23 cellular contexts compared by ENCODE assay signal in genomic region chr11:70247710-70248072, GRCh38. TPM values are rescaled to one million over a fixed set of nuclear protein-coding genes. Genes with fewer than 3 reads are reported as not detected.
DNase-seq lines count a peak whose midpoint lies in the region; ATAC-seq and TF ChIP-seq lines count a peak whose summit lies in the region.
"Had no signal": no experiment of that assay in that cellular context is flagged by ENCODE, and none has a peak within 500 bp of the region (broad histone marks: within the 10 kb centered on the region; RNA-seq: fewer than 3 reads in every experiment).

No MANE protein-coding gene starts in this region.

- TF ChIP-seq POLR2A in stomach (IDR thresholded peaks at IDR 0.05) = no peak

- peaks cover 10% of the 10 kb centered on the region for H3K27me3 ChIP-seq in left ventricle myocardium inferior (ENCODE audit: low read depth)
- peaks cover 0 to 6% (median 0%) of the 10 kb centered on the region in 3 donors for H3K27me3 ChIP-seq in stomach
- H3K27me3 ChIP-seq: esophagus squamous epithelium, vagina had no signal

- H3K36me3 ChIP-seq in left ventricle myocardium inferior = no peaks in the 10 kb centered on the region
- no peaks in the 10 kb centered on the region for H3K36me3 ChIP-seq in stomach
- H3K36me3 ChIP-seq: esophagus squamous epithelium, vagina had no signal

- H3K27ac Mint-ChIP-seq in activated naive CD4-positive, alpha-beta T cell treated with anti-CD3 and anti-CD28 coated beads, Interleukin-2, amount 50 U/mL, for 72 hours = peak overlapping the region; percentile 17 to 86
- H3K27ac Mint-ChIP-seq in activated naive CD4-positive, alpha-beta T cell treated with anti-CD3 and anti-CD28 coated beads, Interleukin-2, amount 10 ng/mL, durations not matched to agents 7 days and 5 days = no peak overlapping the region
- H3K27ac Mint-ChIP-seq: activated CD8-positive, alpha-beta T cell treated with anti-CD3 and anti-CD28 coated beads for 36 hours; CD4-positive, CD25-positive, alpha-beta regulatory T cell; stimulated activated naive CD8-positive, alpha-beta T cell treated with anti-CD3 and anti-CD28 coated beads, Interleukin-15, Interleukin-2, amounts not matched to agents 100 ng/mL and 50 ng/mL, for 24 hours; T-cell had no signal

- H3K4me3 Mint-ChIP-seq in activated naive CD4-positive, alpha-beta T cell treated with anti-CD3 and anti-CD28 coated beads, Interleukin-2, amount 10 ng/mL, durations not matched to agents 7 days and 5 days = no peak overlapping the region
- H3K4me3 Mint-ChIP-seq: activated CD8-positive, alpha-beta T cell treated with anti-CD3 and anti-CD28 coated beads for 36 hours; activated naive CD8-positive, alpha-beta T cell treated with anti-CD3 and anti-CD28 coated beads, Interleukin-2, amount 50 U/mL, for 24 hours; CD4-positive, CD25-positive, alpha-beta regulatory T cell; IgD-negative memory B cell; stimulated activated naive CD8-positive, alpha-beta T cell treated with anti-CD3 and anti-CD28 coated beads, Interleukin-15, Interleukin-2, amounts not matched to agents 100 ng/mL and 50 ng/mL, for 24 hours; T-cell had no signal

- H3K27ac ChIP-seq in left ventricle myocardium inferior (replicated peaks) (no peak overlapping the region), stomach (no peak overlapping the region)
- H3K27ac ChIP-seq: esophagus squamous epithelium, vagina had no signal

- H3K27me3 Mint-ChIP-seq in activated naive CD4-positive, alpha-beta T cell treated with anti-CD3 and anti-CD28 coated beads, Interleukin-2, amount 10 ng/mL, durations not matched to agents 7 days and 5 days = peaks cover 4% of the 10 kb centered on the region
- H3K27me3 Mint-ChIP-seq: activated naive CD8-positive, alpha-beta T cell treated with anti-CD3 and anti-CD28 coated beads, Interleukin-2, amount 50 U/mL, for 24 hours; CD4-positive, CD25-positive, alpha-beta regulatory T cell had no signal

- CTCF ChIA-PET in activated naive CD4-positive, alpha-beta T cell treated with anti-CD3 and anti-CD28 coated beads, Interleukin-2, amount 10 ng/mL, durations not matched to agents 7 days and 5 days (lab: Charles Lee) = no interaction called here

- H3K9me3 Mint-ChIP-seq in activated naive CD4-positive, alpha-beta T cell treated with anti-CD3 and anti-CD28 coated beads, Interleukin-2, amount 50 U/mL, for 72 hours = peaks cover 0 to 5% of the 10 kb centered on the region in 2 donors
- no peaks in the 10 kb centered on the region for H3K9me3 Mint-ChIP-seq in activated naive CD4-positive, alpha-beta T cell treated with anti-CD3 and anti-CD28 coated beads, Interleukin-2, amount 10 ng/mL, durations not matched to agents 7 days and 5 days
- H3K9me3 Mint-ChIP-seq: IgD-negative memory B cell; stimulated activated naive CD8-positive, alpha-beta T cell treated with anti-CD3 and anti-CD28 coated beads, Interleukin-15, Interleukin-2, amounts not matched to agents 100 ng/mL and 50 ng/mL, for 24 hours; T-cell had no signal

- TF ChIP-seq CTCF in left ventricle myocardium inferior (IDR thresholded peaks at IDR 0.05; ENCODE audit: borderline replicate concordance) (no peak), stomach (IDR thresholded peaks at IDR 0.05) (no peak)

- intact Hi-C loops in left ventricle myocardium inferior (cut with micrococcal nuclease) (no loop called here), stomach (cut with DNase I; ENCODE audit: low total_unique reads) (no loop called here)

- peak in 1 of 2 donors; percentile 44 for ATAC-seq in activated naive CD4-positive, alpha-beta T cell treated with anti-CD3 and anti-CD28 coated beads, Interleukin-2, amount 50 U/mL, for 72 hours
- ATAC-seq in GM21786 (IDR thresholded peaks at IDR 0.05; ENCODE audit: unreplicated experiment) = no peak
- ATAC-seq: activated naive CD8-positive, alpha-beta T cell treated with anti-CD3 and anti-CD28 coated beads, Interleukin-2, amount 50 U/mL, for 24 hours; activated T-cell treated with anti-CD3 and anti-CD28 coated beads, Interleukin-2, amount 50 U/mL, for 72 hours; T-cell had no signal

- no peaks in the 10 kb centered on the region for H3K4me1 Mint-ChIP-seq in activated naive CD4-positive, alpha-beta T cell treated with anti-CD3 and anti-CD28 coated beads, Interleukin-2, amount 10 ng/mL, durations not matched to agents 7 days and 5 days
- H3K4me1 Mint-ChIP-seq: CD4-positive, CD25-positive, alpha-beta regulatory T cell; T-cell had no signal

- H3K4me1 ChIP-seq in left ventricle myocardium inferior (no peaks in the 10 kb centered on the region), stomach (no peaks in the 10 kb centered on the region)
- H3K4me1 ChIP-seq: vagina had no signal

- peaks cover 0 to 10% of the 10 kb centered on the region in 2 donors for H3K36me3 Mint-ChIP-seq in activated naive CD4-positive, alpha-beta T cell treated with anti-CD3 and anti-CD28 coated beads, Interleukin-2, amount 50 U/mL, for 72 hours
- no peaks in the 10 kb centered on the region for H3K36me3 Mint-ChIP-seq in activated naive CD4-positive, alpha-beta T cell treated with anti-CD3 and anti-CD28 coated beads, Interleukin-2, amount 10 ng/mL, durations not matched to agents 7 days and 5 days
- H3K36me3 Mint-ChIP-seq: CD4-positive, CD25-positive, alpha-beta regulatory T cell; IgD-negative memory B cell; T-cell had no signal

- no peak for DNase-seq in activated naive CD4-positive, alpha-beta T cell treated with anti-CD3 and anti-CD28 coated beads, Interleukin-2, amount 50 U/mL, for 72 hours (ENCODE audit: low spot score in 2 of 2)
- no peak for DNase-seq in activated naive CD4-positive, alpha-beta T cell treated with anti-CD3 and anti-CD28 coated beads, Interleukin-2, amount 10 ng/mL, durations not matched to agents 7 days and 5 days
- DNase-seq in RPMI7951 (ENCODE audit: low read depth) (peak; percentile 35), left ventricle myocardium inferior (peak; percentile 38), stomach (peak; percentile 44), germinal center (ENCODE audit: low spot score) (no peak), EL (no peak)
- DNase-seq: activated CD8-positive, alpha-beta T cell treated with anti-CD3 and anti-CD28 coated beads for 36 hours; activated naive CD8-positive, alpha-beta T cell treated with anti-CD3 and anti-CD28 coated beads, Interleukin-2, amount 50 U/mL, for 24 hours; activated T-cell treated with anti-CD3 and anti-CD28 coated beads, Interleukin-2, amount 50 U/mL, for 72 hours; CD4-positive, CD25-positive, alpha-beta regulatory T cell; esophagus squamous epithelium; NCI-H1105; NCI-H2171; NK-92 treated with Interleukin-12 subunit alpha and Interleukin-12 subunit beta, amount 100 ng/mL, for 24 hours; retina; SHP77; stimulated activated CD4-positive, alpha-beta T cell treated with anti-CD3 and anti-CD28 coated beads, Interleukin-15, amount 100 ng/mL, for 24 hours; T-cell had no signal

- TF ChIP-seq EP300 in stomach (IDR thresholded peaks at IDR 0.05) = no peak

- WGBS in stomach, 5 donors = 44 to 53% (median 49%) methylated on average over 4 of the region's 4 CpGs

- H3K9me3 ChIP-seq in left ventricle myocardium inferior (replicated peaks) (no peaks in the 10 kb centered on the region), stomach (no peaks in the 10 kb centered on the region)
- H3K9me3 ChIP-seq: esophagus squamous epithelium, vagina had no signal

- H3K4me3 ChIP-seq in left ventricle myocardium inferior (no peak overlapping the region), stomach (no peak overlapping the region)
- H3K4me3 ChIP-seq: esophagus squamous epithelium, vagina had no signal

RNA-seq across cellular contexts. Expression of gene PPFIA1, which starts 22.8 kb away (rescaled TPM):
- 10 to 100 TPM; 31.4 to 37.9 TPM for total RNA-seq in activated naive CD4-positive, alpha-beta T cell treated with anti-CD3 and anti-CD28 coated beads, Interleukin-2, amount 50 U/mL, for 72 hours
- 17.3 and 23.8 TPM in 2 replicates for total RNA-seq in RPMI7951 (2014; rRNA removed; shearing (Covaris generic))
- 45.3 TPM for total RNA-seq in left ventricle myocardium inferior
- 100 to 1,000 TPM in 1 of 5 donors, 10 to 100 TPM in 4; 29.8 to 108 (median 47.2) TPM for total RNA-seq in stomach
- 10 to 100 TPM; 10.8 to 13.2 (median 12.8) TPM for polyA plus RNA-seq in stomach

RNA-seq across cellular contexts. Expression of gene FADD, which starts 44.6 kb away (rescaled TPM):
- 10 to 100 TPM; 22.7 to 34.4 TPM for total RNA-seq in activated naive CD4-positive, alpha-beta T cell treated with anti-CD3 and anti-CD28 coated beads, Interleukin-2, amount 50 U/mL, for 72 hours
- total RNA-seq in RPMI7951 (2014; rRNA removed; shearing (Covaris generic)) = 36.0 and 36.5 TPM in 2 replicates
- 10.7 TPM for total RNA-seq in left ventricle myocardium inferior
- 10 to 100 TPM in 3 of 5 donors, 1 to 10 TPM in 2; 4.0 to 20.4 (median 15.6) TPM for total RNA-seq in stomach
- 10 to 100 TPM; 13.9 to 19.4 (median 17.5) TPM for polyA plus RNA-seq in stomach

Comparison
In these comparisons a context has a peak if more than half of its experiments do, and no peak if none do; other contexts are left out.
1. DNase-seq: peak in RPMI7951 (single experiment), left ventricle myocardium inferior (single experiment) and stomach (single experiment); none in activated naive CD4-positive, alpha-beta T cell treated with anti-CD3 and anti-CD28 coated beads, Interleukin-2, amount 50 U/mL, for 72 hours (0 of 2), activated naive CD4-positive, alpha-beta T cell treated with anti-CD3 and anti-CD28 coated beads, Interleukin-2, amount 10 ng/mL, durations not matched to agents 7 days and 5 days (single experiment), germinal center (single experiment) and EL (single experiment).